In genomic region chr11:46121724-46122477, GRCh38 we compare ENCODE assay signal across 8 cellular contexts. TPM values are rescaled to one million over a fixed set of nuclear protein-coding genes. Genes with fewer than 3 reads are reported as not detected.
DNase-seq lines count a peak whose midpoint lies in the region; TF ChIP-seq lines count a peak whose summit lies in the region.

No MANE protein-coding gene starts in this region.

- H3K27ac ChIP-seq in neutrophil (peak overlapping the region; percentile 95), substantia nigra (ENCODE audit: low read depth, low read length, poor library complexity, severe bottlenecking) (peak overlapping the region; percentile 86)

- DNase-seq in ELF-1 (ENCODE audit: low read depth, low spot score), result peak; percentile 70
- peak; percentile 92 for DNase-seq in H4 (ENCODE audit: low spot score)
- peak; percentile 93 for DNase-seq in LoVo (ENCODE audit: low spot score)
- peak; percentile 79 for DNase-seq in SHP77 treated with DMSO at 0.1 percent for 48 hours (lab: John Stamatoyannopoulos, UW)
- peak; percentile 54 for DNase-seq in activated gamma-delta T cell treated with anti-CD3 and anti-CD28 coated beads, Interleukin-2, amount 50 U/mL, for 16 hours (ENCODE audit: low read depth)
- peak; percentile 77 for DNase-seq in foreskin melanocyte
- peak in 47 of 49 donors; percentile 35 to 90 (median 77) for DNase-seq in substantia nigra (lab: John Stamatoyannopoulos, UW)

- H3K36me3 ChIP-seq in neutrophil, result no peaks in the 10 kb centered on the region

- peak; percentile 18 for TF ChIP-seq CTCF in neutrophil (IDR thresholded peaks at IDR 0.05)

- no peaks in the 10 kb centered on the region for H3K27me3 ChIP-seq in neutrophil

- H3K4me3 ChIP-seq in neutrophil (ENCODE audit: low read depth in 1 of 2, low read length in 1 of 2), result peak overlapping the region; percentile 78 to 89

- no peaks in the 10 kb centered on the region for H3K9me3 ChIP-seq in neutrophil

- peaks cover 39 to 49% of the 10 kb centered on the region in 2 experiments for H3K4me1 ChIP-seq in neutrophil (ENCODE audit: control insufficient read depth in 1 of 2, insufficient read depth in 1 of 2, low read depth in 1 of 2, low read length in 1 of 2)

RNA-seq across cellular contexts. Expression of gene PHF21A, which starts 0.6 kb away (rescaled TPM):
- 8.0 and 39.9 TPM in 2 replicates for total RNA-seq in H4 (2014; rRNA removed; shearing (Covaris generic))

Comparison
In these comparisons a context has a peak if more than half of its experiments do, and no peak if none do; other contexts are left out.
1. Peak in every context shown above with its lines: DNase-seq, H3K4me3 ChIP-seq and H3K27ac ChIP-seq.